ENCODE assay signal across 11 cellular contexts in the genomic region with DNA sequence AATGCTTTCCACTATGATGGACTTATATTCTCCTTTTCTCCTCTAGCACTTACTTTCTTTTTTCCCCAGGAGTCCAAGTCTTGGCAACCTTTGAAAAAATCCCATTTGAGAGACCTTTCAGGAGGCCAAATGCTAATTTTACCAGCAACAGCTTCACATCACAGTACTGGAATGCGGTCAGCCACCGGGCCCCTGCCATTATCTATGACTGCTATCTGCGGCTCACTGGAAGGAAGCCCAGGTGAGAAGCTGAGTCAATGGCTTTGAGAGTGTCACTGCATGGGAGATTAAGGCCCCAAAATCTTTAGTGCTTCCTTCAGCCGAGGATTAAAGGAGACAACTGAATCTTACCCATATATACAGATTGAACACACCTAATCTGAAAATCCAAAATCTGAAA.
A peak's percentile ranks its signal among the peaks of the same experiment; 100 is the strongest.
DNase-seq lines count a peak whose midpoint lies in the region; ATAC-seq, FAIRE-seq and TF ChIP-seq lines count a peak whose summit lies in the region.
"Had no signal": no experiment of that assay in that cellular context is flagged by ENCODE, and none has a peak within 500 bp of the region (broad histone marks: within the 10 kb centered on the region; RNA-seq: fewer than 3 reads in every experiment).

No MANE protein-coding gene starts in this region.

- no peak overlapping the region for H2BK15ac ChIP-seq in mesenchymal stem cell (ENCODE audit: low read depth, poor library complexity, severe bottlenecking)

- no peaks in the 10 kb centered on the region for H3K27me3 ChIP-seq in Caco-2 (replicated peaks; ENCODE audit: control insufficient read depth, insufficient read depth, low read length)
- no peaks in the 10 kb centered on the region for H3K27me3 ChIP-seq in mesenchymal stem cell (ENCODE audit: control insufficient read depth in 1 of 2, insufficient read depth in 1 of 2, low read length in 2 of 2)
- H3K27me3 ChIP-seq: spleen had no signal

- POLR2A ChIA-PET in Caco-2 (lab: Charles Lee) = no interaction called here

- no peak overlapping the region for H3K4ac ChIP-seq in mesenchymal stem cell (ENCODE audit: low read depth in 1 of 2, low read length in 2 of 2)

- DNase-seq in Caco-2 (peak in 1 of 2 experiments; percentile 17), RCC 7860 (ENCODE audit: low spot score) (peak; percentile 46), fibroblast of pulmonary artery (ENCODE audit: low read depth) (peak; percentile 47), mesenchymal stem cell (peak; percentile 19), NCI-H2081 treated with DMSO at 0.1 percent for 48 hours (lab: John Stamatoyannopoulos, UW) (no peak), NCI-H187 (lab: John Stamatoyannopoulos, UW) (no peak)
- DNase-seq: activated naive CD8-positive, alpha-beta T cell treated with anti-CD3 and anti-CD28 coated beads, Interleukin-2, amount 50 U/mL, for 24 hours; naive B cell; spleen had no signal

- H3K4me1 ChIP-seq in Caco-2 = peaks cover 15% of the 10 kb centered on the region
- peaks cover 2% of the 10 kb centered on the region for H3K4me1 ChIP-seq in mesenchymal stem cell (ENCODE audit: control insufficient read depth, insufficient read depth, low read depth, low read length)

- no peaks in the 10 kb centered on the region for H3K27me3 Mint-ChIP-seq in Caco-2 (ENCODE audit: insufficient read depth, unreplicated experiment)
- H3K27me3 Mint-ChIP-seq: activated naive CD8-positive, alpha-beta T cell treated with anti-CD3 and anti-CD28 coated beads, Interleukin-2, amount 50 U/mL, for 24 hours; naive B cell had no signal

- H3K9me3 ChIP-seq in Caco-2 (no peaks in the 10 kb centered on the region), mesenchymal stem cell (ENCODE audit: control insufficient read depth, low read length) (no peaks in the 10 kb centered on the region)
- H3K9me3 ChIP-seq: spleen had no signal

- no TSS peak for BruUV-seq in Caco-2 (replicated peaks; lab: Mats Ljungman, UMichigan)

- no peak overlapping the region for H3K4me2 ChIP-seq in mesenchymal stem cell (ENCODE audit: low read length, poor library complexity, severe bottlenecking)

- intact Hi-C loops in Caco-2 (cut with micrococcal nuclease; ENCODE audit: unreplicated experiment) = loop anchor here (1.0 to 5.0 kb wide), 5 partner anchors 7 to 243 kb away; a partner anchor contains a TSS

- H3K27ac Mint-ChIP-seq in Caco-2 (ENCODE audit: unreplicated experiment) = peak overlapping the region; percentile 6
- H3K27ac Mint-ChIP-seq: activated naive CD8-positive, alpha-beta T cell treated with anti-CD3 and anti-CD28 coated beads, Interleukin-2, amount 50 U/mL, for 24 hours had no signal

- no peak overlapping the region for H3K4me3 Mint-ChIP-seq in Caco-2 (ENCODE audit: unreplicated experiment)
- H3K4me3 Mint-ChIP-seq: activated naive CD8-positive, alpha-beta T cell treated with anti-CD3 and anti-CD28 coated beads, Interleukin-2, amount 50 U/mL, for 24 hours; naive B cell had no signal

- peaks cover 16% of the 10 kb centered on the region for H3K4me1 Mint-ChIP-seq in Caco-2 (ENCODE audit: low read depth, unreplicated experiment)

- H3K9ac ChIP-seq in mesenchymal stem cell (ENCODE audit: low read length) = peak overlapping the region; percentile 15

- H2AK5ac ChIP-seq in mesenchymal stem cell (ENCODE audit: low read length, severe bottlenecking) = no peak overlapping the region

- TF ChIP-seq CTCF in Caco-2 (IDR thresholded peaks at IDR 0.05; ENCODE audit: insufficient read depth in 1 of 2, low read depth in 1 of 2, low read length in 1 of 2, severe bottlenecking in 1 of 2, unreplicated experiment in 1 of 2) (no peak), fibroblast of pulmonary artery (IDR thresholded peaks at IDR 0.05; ENCODE audit: low read length, missing control alignments) (no peak)

- H3K14ac ChIP-seq in mesenchymal stem cell (ENCODE audit: low read length in 2 of 2) = no peak overlapping the region

- H2BK5ac ChIP-seq in mesenchymal stem cell (ENCODE audit: low read depth, low read length, poor library complexity, severe bottlenecking) = no peak overlapping the region

- no peak overlapping the region for H2BK12ac ChIP-seq in mesenchymal stem cell (ENCODE audit: low read length in 2 of 2)

- H3K27ac ChIP-seq in mesenchymal stem cell (ENCODE audit: low read length, poor library complexity, severe bottlenecking) = no peak overlapping the region
- H3K27ac ChIP-seq: spleen had no signal

- no peaks in the 10 kb centered on the region for H3K36me3 Mint-ChIP-seq in Caco-2 (ENCODE audit: insufficient read depth, unreplicated experiment)
- H3K36me3 Mint-ChIP-seq: naive B cell had no signal

- H4K91ac ChIP-seq in mesenchymal stem cell (ENCODE audit: low read length) = no peak overlapping the region

- no peak for FAIRE-seq in RCC 7860 (lab: Jason Lieb, UNC)

- H3K18ac ChIP-seq in mesenchymal stem cell (ENCODE audit: low read depth in 1 of 2, low read length in 2 of 2) = no peak overlapping the region

- no peak overlapping the region for H3K23ac ChIP-seq in mesenchymal stem cell (ENCODE audit: low read length in 2 of 2)

- WGBS in mesenchymal stem cell = 18% methylated on average over 4 of the region's 4 CpGs

- H4K8ac ChIP-seq in mesenchymal stem cell (ENCODE audit: low read length) = no peak overlapping the region

- H3K4me3 ChIP-seq in Caco-2 (ENCODE audit: low read depth, low read length) = no peak overlapping the region
- no peak overlapping the region for H3K4me3 ChIP-seq in fibroblast of pulmonary artery (replicated peaks; ENCODE audit: low read depth, low read length)
- H3K4me3 ChIP-seq in mesenchymal stem cell (ENCODE audit: insufficient read depth in 1 of 2, low read depth in 1 of 2, low read length in 2 of 2) = no peak overlapping the region
- H3K4me3 ChIP-seq: spleen had no signal

- no peak overlapping the region for H2AFZ ChIP-seq in mesenchymal stem cell (ENCODE audit: low read depth, low read length)

- no peak overlapping the region for H2BK120ac ChIP-seq in mesenchymal stem cell (ENCODE audit: low read depth, low read length)

- H3K79me1 ChIP-seq in mesenchymal stem cell (replicated peaks; ENCODE audit: low read length, poor library complexity, severe bottlenecking) = no peaks in the 10 kb centered on the region

- ATAC-seq in GM19397 (IDR thresholded peaks at IDR 0.05; ENCODE audit: unreplicated experiment) (no peak), HG02571 (IDR thresholded peaks at IDR 0.05; ENCODE audit: unreplicated experiment) (no peak)

- H3K36me3 ChIP-seq in Caco-2 (ENCODE audit: control insufficient read depth, insufficient read depth, low read length) = no peaks in the 10 kb centered on the region
- H3K36me3 ChIP-seq in mesenchymal stem cell (ENCODE audit: control insufficient read depth in 1 of 2, insufficient read depth in 2 of 2, low read depth in 1 of 2, low read length in 2 of 2) = peaks cover 0 to 15% of the 10 kb centered on the region in 2 experiments

- CTCF ChIA-PET in Caco-2 (lab: Charles Lee) = interaction anchor here (2.3 kb wide), 1 partner anchor 244 kb away, joined by 18 read pairs; no protein-coding TSS in a partner anchor

- no peaks in the 10 kb centered on the region for H3K9me3 Mint-ChIP-seq in Caco-2 (ENCODE audit: unreplicated experiment)
- H3K9me3 Mint-ChIP-seq: activated naive CD8-positive, alpha-beta T cell treated with anti-CD3 and anti-CD28 coated beads, Interleukin-2, amount 50 U/mL, for 24 hours; naive B cell had no signal

Comparison
In these comparisons a context has a peak if more than half of its experiments do, and no peak if none do; other contexts are left out.
1. DNase-seq: peak in RCC 7860 (single experiment), fibroblast of pulmonary artery (single experiment) and mesenchymal stem cell (single experiment); none in NCI-H2081 treated with DMSO at 0.1 percent for 48 hours (single experiment) and NCI-H187 (0 of 2).